Comparison of ENCODE assay signal across 8 cellular contexts in the genomic region with DNA sequence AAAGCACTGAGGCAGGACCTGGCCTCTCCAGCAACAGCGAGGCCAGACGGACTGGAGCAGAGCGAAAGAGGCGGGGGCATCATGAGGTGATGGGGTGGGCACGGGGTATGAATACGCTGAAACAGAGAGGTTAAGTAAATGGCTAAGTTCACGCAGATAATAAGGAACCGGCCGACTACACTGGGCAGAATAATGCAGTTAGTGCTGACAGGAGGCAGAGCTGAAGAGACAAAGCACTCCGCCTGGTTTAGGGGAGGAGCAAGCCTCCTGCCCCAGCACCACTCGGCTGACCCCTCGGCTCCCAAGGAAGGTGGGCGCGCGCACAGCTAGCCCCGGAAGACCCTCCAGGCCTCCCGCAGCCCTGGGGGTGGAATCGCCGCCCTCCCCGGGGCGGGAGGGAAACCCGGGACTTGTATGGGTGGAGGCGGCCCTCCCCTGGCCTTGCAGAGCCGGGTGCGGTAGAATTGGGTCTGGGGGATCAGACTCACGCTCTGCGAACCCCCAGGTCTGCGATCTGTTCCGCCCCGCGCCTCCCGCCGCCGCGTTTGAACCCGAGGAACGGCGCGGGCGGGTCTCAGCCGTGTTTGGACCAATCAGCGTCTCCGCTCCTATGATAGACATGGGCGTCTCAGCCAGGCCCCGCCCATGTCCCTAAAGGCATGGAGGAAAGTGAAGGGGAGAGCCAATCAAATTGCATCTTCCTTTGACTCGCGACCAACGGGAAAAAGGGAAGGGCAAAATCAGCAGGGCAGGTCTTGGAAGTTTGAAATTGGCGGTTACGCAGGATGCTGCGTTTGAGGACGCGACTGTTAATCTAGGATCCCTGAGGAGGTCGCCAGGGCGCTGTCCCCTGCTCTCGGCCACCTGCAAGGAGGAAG. TPM values are rescaled to one million over a fixed set of nuclear protein-coding genes. Genes with fewer than 3 reads are reported as not detected.
DNase-seq lines count a peak whose midpoint lies in the region; ATAC-seq and TF ChIP-seq lines count a peak whose summit lies in the region.

A gene with protein sequence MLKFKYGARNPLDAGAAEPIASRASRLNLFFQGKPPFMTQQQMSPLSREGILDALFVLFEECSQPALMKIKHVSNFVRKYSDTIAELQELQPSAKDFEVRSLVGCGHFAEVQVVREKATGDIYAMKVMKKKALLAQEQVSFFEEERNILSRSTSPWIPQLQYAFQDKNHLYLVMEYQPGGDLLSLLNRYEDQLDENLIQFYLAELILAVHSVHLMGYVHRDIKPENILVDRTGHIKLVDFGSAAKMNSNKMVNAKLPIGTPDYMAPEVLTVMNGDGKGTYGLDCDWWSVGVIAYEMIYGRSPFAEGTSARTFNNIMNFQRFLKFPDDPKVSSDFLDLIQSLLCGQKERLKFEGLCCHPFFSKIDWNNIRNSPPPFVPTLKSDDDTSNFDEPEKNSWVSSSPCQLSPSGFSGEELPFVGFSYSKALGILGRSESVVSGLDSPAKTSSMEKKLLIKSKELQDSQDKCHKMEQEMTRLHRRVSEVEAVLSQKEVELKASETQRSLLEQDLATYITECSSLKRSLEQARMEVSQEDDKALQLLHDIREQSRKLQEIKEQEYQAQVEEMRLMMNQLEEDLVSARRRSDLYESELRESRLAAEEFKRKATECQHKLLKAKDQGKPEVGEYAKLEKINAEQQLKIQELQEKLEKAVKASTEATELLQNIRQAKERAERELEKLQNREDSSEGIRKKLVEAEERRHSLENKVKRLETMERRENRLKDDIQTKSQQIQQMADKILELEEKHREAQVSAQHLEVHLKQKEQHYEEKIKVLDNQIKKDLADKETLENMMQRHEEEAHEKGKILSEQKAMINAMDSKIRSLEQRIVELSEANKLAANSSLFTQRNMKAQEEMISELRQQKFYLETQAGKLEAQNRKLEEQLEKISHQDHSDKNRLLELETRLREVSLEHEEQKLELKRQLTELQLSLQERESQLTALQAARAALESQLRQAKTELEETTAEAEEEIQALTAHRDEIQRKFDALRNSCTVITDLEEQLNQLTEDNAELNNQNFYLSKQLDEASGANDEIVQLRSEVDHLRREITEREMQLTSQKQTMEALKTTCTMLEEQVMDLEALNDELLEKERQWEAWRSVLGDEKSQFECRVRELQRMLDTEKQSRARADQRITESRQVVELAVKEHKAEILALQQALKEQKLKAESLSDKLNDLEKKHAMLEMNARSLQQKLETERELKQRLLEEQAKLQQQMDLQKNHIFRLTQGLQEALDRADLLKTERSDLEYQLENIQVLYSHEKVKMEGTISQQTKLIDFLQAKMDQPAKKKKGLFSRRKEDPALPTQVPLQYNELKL (N-terminal part only) (minus strand): TSS at position 560 of the 878 bp plus-strand sequence. CDS start 1,152 bp downstream, outside the sequence.

- H3K9me3 ChIP-seq in Loucy (ENCODE audit: insufficient read depth, low read depth, low read length) (no peaks in the 10 kb centered on the region), RWPE2 (ENCODE audit: severe bottlenecking) (no peaks in the 10 kb centered on the region)

- no peaks in the 10 kb centered on the region for H3K9me3 Mint-ChIP-seq in activated T-helper 17 cell treated with anti-CD3 and anti-CD28 coated beads, Interleukin-2, amount 50 U/mL, for 72 hours
- no peaks in the 10 kb centered on the region for H3K9me3 Mint-ChIP-seq in natural killer cell treated with Interleukin-12 subunit alpha and Interleukin-12 subunit beta and Interleukin-15 and Interleukin-18, amount 100 ng/mL, for 72 hours

- no peaks in the 10 kb centered on the region for H3F3A ChIP-seq in Loucy (ENCODE audit: low read depth)

- peak within 1 kb of the TSS; percentile 94 for H3K4me2 ChIP-seq in Loucy (ENCODE audit: low read depth, low read length, poor library complexity, severe bottlenecking)

- H3K36me3 ChIP-seq in H7 (replicated peaks; ENCODE audit: control insufficient read depth, insufficient read depth, low read length), result peaks cover 9% of the 10 kb centered on the region
- H3K36me3 ChIP-seq in Loucy (ENCODE audit: insufficient read depth, low read length), result no peaks in the 10 kb centered on the region; the same call in 1 of the 2 replicates
- peaks cover 35% of the 10 kb centered on the region for H3K36me3 ChIP-seq in RWPE2 (ENCODE audit: low read depth)

- H3K4me1 ChIP-seq in Loucy (ENCODE audit: insufficient read depth, low read length, poor library complexity, severe bottlenecking) (peaks cover 31% of the 10 kb centered on the region), RWPE2 (ENCODE audit: insufficient read depth, poor library complexity, severe bottlenecking) (no peaks in the 10 kb centered on the region)

- H3K4me3 Mint-ChIP-seq in activated T-helper 17 cell treated with anti-CD3 and anti-CD28 coated beads, Interleukin-2, amount 50 U/mL, for 72 hours, result peak within 1 kb of the TSS; percentile 92
- peak within 1 kb of the TSS; percentile 84 for H3K4me3 Mint-ChIP-seq in natural killer cell treated with Interleukin-12 subunit alpha and Interleukin-12 subunit beta and Interleukin-15 and Interleukin-18, amount 100 ng/mL, for 72 hours

- DNase-seq in ELR (ENCODE audit: low read depth), result peak; percentile 98
- peak; percentile 97 for DNase-seq in H7
- DNase-seq in RWPE2 (ENCODE audit: low spot score), result peak; percentile 86
- peak; percentile 96 for DNase-seq in fibroblast of pulmonary artery (ENCODE audit: low read depth)
- peak; percentile 89 for DNase-seq in natural killer cell treated with Interleukin-12 subunit alpha and Interleukin-12 subunit beta and Interleukin-15 and Interleukin-18, amount 100 ng/mL, for 72 hours (ENCODE audit: low spot score)
- DNase-seq in stimulated activated naive CD4-positive, alpha-beta T cell treated with Interleukin-2 at 50 U/mL for 16 hours (lab: John Stamatoyannopoulos, UW), result peak; percentile 81

- H3K27ac ChIP-seq in RWPE2 (ENCODE audit: poor library complexity, severe bottlenecking), result peak within 1 kb of the TSS; percentile 31

- H3K9ac ChIP-seq in Loucy (ENCODE audit: low read depth, low read length, poor library complexity, severe bottlenecking), result peak within 1 kb of the TSS; percentile 89

- ATAC-seq in RWPE2 (ENCODE audit: low read depth), result peak; percentile 99
- ATAC-seq in activated T-helper 17 cell treated with anti-CD3 and anti-CD28 coated beads, Interleukin-2, amount 50 U/mL, for 72 hours (replicated peaks), result peak; percentile 100
- peak; percentile 100 for ATAC-seq in natural killer cell treated with Interleukin-12 subunit alpha and Interleukin-12 subunit beta and Interleukin-15 and Interleukin-18, amount 100 ng/mL, for 72 hours

- peak within 1 kb of the TSS; percentile 78 for H2AFZ ChIP-seq in Loucy (ENCODE audit: low read length)

- H3K27me3 ChIP-seq in H7 (ENCODE audit: control insufficient read depth, insufficient read depth, low read length) (no peaks in the 10 kb centered on the region), Loucy (ENCODE audit: insufficient read depth, low read length, poor library complexity, severe bottlenecking) (no peaks in the 10 kb centered on the region), RWPE2 (ENCODE audit: insufficient read depth, poor library complexity, severe bottlenecking) (no peaks in the 10 kb centered on the region)

- TF ChIP-seq CTCF in Loucy (conservative IDR thresholded peaks at IDR 0.05; ENCODE audit: low read length), result no peak
- TF ChIP-seq CTCF in RWPE2 (IDR thresholded peaks at IDR 0.05; ENCODE audit: poor library complexity, severe bottlenecking), result no peak
- no peak for TF ChIP-seq CTCF in fibroblast of pulmonary artery (IDR thresholded peaks at IDR 0.05; ENCODE audit: low read length, missing control alignments)

- H4K20me1 ChIP-seq in Loucy (ENCODE audit: insufficient read depth, low read length, poor library complexity, severe bottlenecking), result peaks cover 10% of the 10 kb centered on the region

- no peaks in the 10 kb centered on the region for H3K9me2 ChIP-seq in Loucy (replicated peaks; ENCODE audit: low read depth, low read length)

- no peaks in the 10 kb centered on the region for H3K36me3 Mint-ChIP-seq in activated T-helper 17 cell treated with anti-CD3 and anti-CD28 coated beads, Interleukin-2, amount 50 U/mL, for 72 hours (ENCODE audit: low read depth)
- H3K36me3 Mint-ChIP-seq in natural killer cell treated with Interleukin-12 subunit alpha and Interleukin-12 subunit beta and Interleukin-15 and Interleukin-18, amount 100 ng/mL, for 72 hours, result no peaks in the 10 kb centered on the region

- no peaks in the 10 kb centered on the region for H3K27me3 Mint-ChIP-seq in activated T-helper 17 cell treated with anti-CD3 and anti-CD28 coated beads, Interleukin-2, amount 50 U/mL, for 72 hours
- peaks cover 2 to 7% of the 10 kb centered on the region in 2 donors for H3K27me3 Mint-ChIP-seq in natural killer cell treated with Interleukin-12 subunit alpha and Interleukin-12 subunit beta and Interleukin-15 and Interleukin-18, amount 100 ng/mL, for 72 hours

- peaks cover 43% of the 10 kb centered on the region for H3K79me2 ChIP-seq in Loucy (ENCODE audit: insufficient read depth, low read length)

- H3K4me3 ChIP-seq in H7 (ENCODE audit: insufficient read depth, low read depth, low read length), result peak within 1 kb of the TSS; percentile 70
- peak within 1 kb of the TSS; percentile 91 for H3K4me3 ChIP-seq in Loucy (ENCODE audit: low read length, poor library complexity, severe bottlenecking)
- H3K4me3 ChIP-seq in RWPE2 (ENCODE audit: severe bottlenecking), result peak within 1 kb of the TSS; percentile 77
- H3K4me3 ChIP-seq in fibroblast of pulmonary artery (replicated peaks; ENCODE audit: low read depth, low read length), result peak within 1 kb of the TSS; percentile 93

- peaks cover 11% of the 10 kb centered on the region for H3K4me1 Mint-ChIP-seq in activated T-helper 17 cell treated with anti-CD3 and anti-CD28 coated beads, Interleukin-2, amount 50 U/mL, for 72 hours
- peaks cover 10 to 17% of the 10 kb centered on the region in 2 donors for H3K4me1 Mint-ChIP-seq in natural killer cell treated with Interleukin-12 subunit alpha and Interleukin-12 subunit beta and Interleukin-15 and Interleukin-18, amount 100 ng/mL, for 72 hours (ENCODE audit: low read depth in 2 of 2)

- peak within 1 kb of the TSS; percentile 66 for H3K27ac Mint-ChIP-seq in activated T-helper 17 cell treated with anti-CD3 and anti-CD28 coated beads, Interleukin-2, amount 50 U/mL, for 72 hours
- H3K27ac Mint-ChIP-seq in natural killer cell treated with Interleukin-12 subunit alpha and Interleukin-12 subunit beta and Interleukin-15 and Interleukin-18, amount 100 ng/mL, for 72 hours, result peak within 1 kb of the TSS; percentile 49 to 66

RNA-seq across cellular contexts. Expression of the gene that starts here (rescaled TPM):
- total RNA-seq in H7 (2014; rRNA removed; shearing (Covaris generic)), result 23.8 and 27.7 TPM in 2 replicates
- total RNA-seq in activated T-helper 17 cell treated with anti-CD3 and anti-CD28 coated beads, Interleukin-2, amount 50 U/mL, for 72 hours, result 10 to 100 TPM; 64.2 to 88.1 TPM
- total RNA-seq in natural killer cell treated with Interleukin-12 subunit alpha and Interleukin-12 subunit beta and Interleukin-15 and Interleukin-18, amount 100 ng/mL, for 72 hours, result 10 to 100 TPM; 25.7 to 71.1 TPM

Comparison
In these comparisons a context has a peak if more than half of its experiments do, and no peak if none do; other contexts are left out.
1. Peak in every context shown above with its lines: DNase-seq, ATAC-seq, H3K4me3 ChIP-seq and H3K27ac ChIP-seq.